1 cellular context compared by ENCODE assay signal in the genomic region with DNA sequence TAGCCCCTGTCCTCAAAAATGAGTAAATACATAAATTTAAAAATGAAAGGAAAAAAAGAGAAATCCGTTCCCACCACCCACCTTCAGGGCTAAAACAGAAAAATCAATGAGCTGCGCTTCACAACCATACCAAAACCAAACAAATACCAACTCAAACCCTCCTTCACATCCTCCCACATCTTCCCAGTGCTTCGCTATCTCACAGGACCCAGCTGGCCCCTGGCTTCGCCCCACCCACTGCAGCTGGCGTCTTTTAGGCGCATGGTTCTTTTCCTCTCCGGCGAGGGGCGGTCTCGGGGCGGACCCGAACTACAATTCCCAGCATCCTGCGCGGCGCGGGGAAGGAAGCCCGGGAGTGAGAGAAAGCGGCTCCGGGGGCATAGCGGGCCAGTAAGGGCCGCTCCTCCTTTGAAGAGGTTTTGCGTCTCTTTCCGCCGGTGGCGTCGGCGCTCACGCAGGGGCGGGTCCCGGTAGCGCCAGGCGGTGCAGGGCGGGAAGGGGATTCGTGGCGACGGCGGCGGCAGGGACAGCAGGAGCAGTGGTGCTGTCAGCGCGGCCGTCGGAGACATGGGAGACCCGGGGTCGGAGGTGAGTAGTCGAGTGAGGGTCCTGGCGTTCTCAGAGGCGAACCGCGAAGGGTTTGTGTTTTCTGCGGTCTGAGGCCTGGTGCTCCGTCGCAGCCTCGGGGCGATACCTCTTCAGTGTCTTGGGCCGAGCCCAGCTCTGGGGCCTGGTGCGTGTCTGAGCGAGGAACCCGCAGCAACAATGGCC.
A peak's percentile ranks its signal among the peaks of the same experiment; 100 is the strongest.
TF ChIP-seq lines count a peak whose summit lies in the region.

A gene with protein sequence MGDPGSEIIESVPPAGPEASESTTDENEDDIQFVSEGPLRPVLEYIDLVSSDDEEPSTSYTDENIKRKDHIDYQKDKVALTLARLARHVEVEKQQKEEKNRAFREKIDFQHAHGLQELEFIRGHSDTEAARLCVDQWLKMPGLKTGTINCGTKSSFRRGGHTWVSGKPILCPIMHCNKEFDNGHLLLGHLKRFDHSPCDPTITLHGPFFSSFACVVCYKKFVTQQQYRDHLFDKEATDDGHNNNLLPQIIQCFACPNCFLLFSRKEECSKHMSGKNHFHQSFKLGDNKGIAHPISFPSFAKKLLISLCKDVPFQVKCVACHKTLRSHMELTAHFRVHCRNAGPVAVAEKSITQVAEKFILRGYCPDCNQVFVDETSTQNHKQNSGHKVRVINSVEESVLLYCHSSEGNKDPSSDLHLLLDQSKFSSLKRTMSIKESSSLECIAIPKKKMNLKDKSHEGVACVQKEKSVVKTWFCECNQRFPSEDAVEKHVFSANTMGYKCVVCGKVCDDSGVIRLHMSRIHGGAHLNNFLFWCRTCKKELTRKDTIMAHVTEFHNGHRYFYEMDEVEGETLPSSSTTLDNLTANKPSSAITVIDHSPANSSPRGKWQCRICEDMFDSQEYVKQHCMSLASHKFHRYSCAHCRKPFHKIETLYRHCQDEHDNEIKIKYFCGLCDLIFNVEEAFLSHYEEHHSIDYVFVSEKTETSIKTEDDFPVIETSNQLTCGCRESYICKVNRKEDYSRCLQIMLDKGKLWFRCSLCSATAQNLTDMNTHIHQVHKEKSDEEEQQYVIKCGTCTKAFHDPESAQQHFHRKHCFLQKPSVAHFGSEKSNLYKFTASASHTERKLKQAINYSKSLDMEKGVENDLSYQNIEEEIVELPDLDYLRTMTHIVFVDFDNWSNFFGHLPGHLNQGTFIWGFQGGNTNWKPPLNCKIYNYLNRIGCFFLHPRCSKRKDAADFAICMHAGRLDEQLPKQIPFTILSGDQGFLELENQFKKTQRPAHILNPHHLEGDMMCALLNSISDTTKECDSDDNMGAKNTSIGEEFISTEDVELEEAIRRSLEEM (plus strand): TSS at position 502 of the 771 bp plus-strand sequence. CDS start 66 bp downstream, at position 568.

TF ChIP-seq in neural cell, 6 proteins besides CTCF, POLR2A, EP300 and RAD21 (continued from another document):
- TF ChIP-seq MXI1 (conservative IDR thresholded peaks at IDR 0.05; ENCODE audit: poor library complexity, severe bottlenecking) (peak; percentile 83), POLR2AphosphoS5 (IDR thresholded peaks at IDR 0.05) (peak; percentile 94), EZH2 (IDR thresholded peaks at IDR 0.05; ENCODE audit: borderline replicate concordance, insufficient read depth, low read length, poor library complexity, severe bottlenecking) (no peak)
